1 cellular context compared by ENCODE assay signal in genomic region chr11:107853070-107853469, GRCh38.
TF ChIP-seq lines count a peak whose summit lies in the region.

No MANE protein-coding gene starts in this region.

TF ChIP-seq in K562, 482 proteins besides CTCF, POLR2A, EP300 and RAD21:
- TF ChIP-seq PHTF2 (CRISPR knock-in tag; IDR thresholded peaks at IDR 0.05) (no peak), KDM5B (IDR thresholded peaks at IDR 0.05; ENCODE audit: insufficient replicate concordance, low read depth, low read length) (no peak), SLC30A9 (CRISPR knock-in tag; IDR thresholded peaks at IDR 0.05) (no peak), ZNF695 (CRISPR knock-in tag; IDR thresholded peaks at IDR 0.05) (no peak), SOX6 (IDR thresholded peaks at IDR 0.05) (no peak), KAT2B (IDR thresholded peaks at IDR 0.05; ENCODE audit: low read depth, low read length) (no peak), ZNF347 (CRISPR knock-in tag; IDR thresholded peaks at IDR 0.05; ENCODE audit: low read depth) (no peak), ZNF311 (CRISPR knock-in tag; IDR thresholded peaks at IDR 0.05) (no peak), PHB2 (IDR thresholded peaks at IDR 0.05; ENCODE audit: low read depth) (no peak), STAG1 (CRISPR knock-in tag; IDR thresholded peaks at IDR 0.05; ENCODE audit: borderline replicate concordance) (no peak), NR2C2 (CRISPR knock-in tag; IDR thresholded peaks at IDR 0.05) (no peak), NR2C2 (tag; IDR thresholded peaks at IDR 0.05) (no peak), JUND (IDR thresholded peaks at IDR 0.05; ENCODE audit: borderline replicate concordance, low read depth, low read length) (no peak), JUND (tag; IDR thresholded peaks at IDR 0.05; ENCODE audit: borderline replicate concordance, low read depth, low read length) (no peak), NFXL1 (CRISPR knock-in tag; IDR thresholded peaks at IDR 0.05) (no peak), SMARCA4 (IDR thresholded peaks at IDR 0.05) (no peak)
